Comparison of ENCODE assay signal across 1 cellular context in genomic region chr21:35002879-35003722, GRCh38.
TF ChIP-seq lines count a peak whose summit lies in the region.

No MANE protein-coding gene starts in this region.

TF ChIP-seq in K562, 482 proteins besides CTCF, POLR2A, EP300 and RAD21 (continued from another document):
- TF ChIP-seq ZBTB40 (IDR thresholded peaks at IDR 0.05) (no peak), ZBTB40 (CRISPR knock-in tag; IDR thresholded peaks at IDR 0.05) (no peak), BRD9 (IDR thresholded peaks at IDR 0.05; ENCODE audit: low read depth, partially characterized antibody) (no peak), RCOR1 (IDR thresholded peaks at IDR 0.05; ENCODE audit: borderline replicate concordance in 1 of 2, low read depth in 2 of 2, low read length in 2 of 2) (peak in 1 of 2 experiments; percentile 47; a peak in 1 of 4 replicates), RHOXF2B (CRISPR knock-in tag; conservative IDR thresholded peaks at IDR 0.05) (0 out of 2 replicates have a peak, but pooled peaks have one; percentile 46), ZNF175 (CRISPR knock-in tag; IDR thresholded peaks at IDR 0.05; ENCODE audit: low read depth) (peak; percentile 81; the same call in 1 of the 2 replicates), ZBTB17 (CRISPR knock-in tag; IDR thresholded peaks at IDR 0.05) (0 out of 2 replicates have a peak, but pooled peaks have one; percentile 12), CREM (IDR thresholded peaks at IDR 0.05; ENCODE audit: low read depth) (peak; percentile 44; the same call in 1 of the 2 replicates), JUN (IDR thresholded peaks at IDR 0.05; ENCODE audit: borderline replicate concordance, low read depth, low read length) (peak; percentile 65; the same call in 1 of the 2 replicates), JUN (CRISPR knock-in tag; IDR thresholded peaks at IDR 0.05; ENCODE audit: borderline replicate concordance) (no peak), ARID1B (IDR thresholded peaks at IDR 0.05) (peak; percentile 66; the same call in 1 of the 2 replicates), ATF7 (IDR thresholded peaks at IDR 0.05) (peak; percentile 62), ATF4 (CRISPR knock-in tag; IDR thresholded peaks at IDR 0.05) (no peak)
